Comparison of ENCODE assay signal across 20 cellular contexts in the genomic region with DNA sequence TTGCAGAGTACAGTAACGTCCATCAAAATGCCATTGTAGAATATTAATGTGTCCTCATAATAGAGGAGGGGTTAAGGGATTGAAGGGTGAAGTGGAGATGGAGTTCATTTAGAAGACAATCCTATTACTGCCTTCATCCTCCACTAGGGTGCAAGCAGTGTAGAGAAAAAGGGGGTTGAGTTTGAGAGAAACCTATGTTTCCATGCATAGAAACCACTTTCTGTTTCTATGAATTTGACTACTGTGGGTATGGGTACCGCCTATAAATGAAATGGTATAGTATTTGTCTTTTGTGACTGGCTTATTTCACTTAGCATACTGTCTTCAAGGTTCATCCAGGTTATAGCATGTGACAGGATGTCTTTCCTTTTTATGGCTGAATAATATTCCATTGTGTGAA.
DNase-seq lines count a peak whose midpoint lies in the region; ATAC-seq, FAIRE-seq and TF ChIP-seq lines count a peak whose summit lies in the region.
"Had no signal": no experiment of that assay in that cellular context is flagged by ENCODE, and none has a peak within 500 bp of the region (broad histone marks: within the 10 kb centered on the region; RNA-seq: fewer than 3 reads in every experiment).

No MANE protein-coding gene starts in this region.

- no peak for TF ChIP-seq POLR2A in GM12878 (IDR thresholded peaks at IDR 0.05; ENCODE audit: low read depth, low read length)
- TF ChIP-seq POLR2A in transverse colon (IDR thresholded peaks at IDR 0.05) = no peak

- intact Hi-C loops in activated CD4-positive, alpha-beta T cell treated with anti-CD3 and anti-CD28 coated beads for 36 hours (cut with DNase I, micrococcal nuclease) = no loop called here
- intact Hi-C loops in GM12878 (cut with micrococcal nuclease; ENCODE audit: unreplicated experiment) = no loop called here
- intact Hi-C loops in transverse colon (cut with DNase I; ENCODE audit: low total_unique reads) = no loop called here

- TF ChIP-seq EP300 in GM12878 (IDR thresholded peaks at IDR 0.05; ENCODE audit: borderline replicate concordance in 1 of 2, control insufficient read depth in 1 of 2, low read depth in 2 of 2, low read length in 2 of 2) = no peak
- no peak for TF ChIP-seq EP300 in transverse colon (IDR thresholded peaks at IDR 0.05; ENCODE audit: low read depth)

- no peaks in the 10 kb centered on the region for H3K36me3 ChIP-seq in DND-41 (ENCODE audit: insufficient read depth, low read length)
- no peaks in the 10 kb centered on the region for H3K36me3 ChIP-seq in HEK293 (ENCODE audit: control insufficient read depth in 2 of 2, insufficient read depth in 1 of 2, low read length in 2 of 2)
- no peaks in the 10 kb centered on the region for H3K36me3 ChIP-seq in GM12878 (ENCODE audit: control insufficient read depth in 2 of 2, insufficient read depth in 2 of 2, low read length in 1 of 2)
- H3K36me3 ChIP-seq in transverse colon = no peaks in the 10 kb centered on the region

- 97% methylated on average over 2 of the region's 2 CpGs for WGBS in GM12878 (ENCODE audit: insufficient coverage, insufficient replicate concordance, low lambda C conversion rate, missing lambda C conversion rate)
- WGBS in transverse colon (ENCODE audit: low coverage in 1 of 2), 2 donors = 84 to 93% methylated on average over 2 of the region's 2 CpGs

- H3K27me3 ChIP-seq in DND-41 (ENCODE audit: insufficient read depth, low read length, poor library complexity) = no peaks in the 10 kb centered on the region
- no peaks in the 10 kb centered on the region for H3K27me3 ChIP-seq in GM12878 (replicated peaks in 1 of 2; ENCODE audit: control insufficient read depth in 2 of 2, insufficient read depth in 2 of 2, low read length in 1 of 2)
- H3K27me3 ChIP-seq in transverse colon = no peaks in the 10 kb centered on the region

- no peak for TF ChIP-seq RAD21 in GM12878 (IDR thresholded peaks at IDR 0.05; ENCODE audit: insufficient read depth, low read depth, low read length)

- H3K4me3 ChIP-seq in DND-41 (ENCODE audit: low read depth in 1 of 2, low read length in 2 of 2) = no peak overlapping the region
- no peak overlapping the region for H3K4me3 ChIP-seq in HEK293 (ENCODE audit: low read depth, low read length)
- no peak overlapping the region for H3K4me3 ChIP-seq in GM12878
- no peak overlapping the region for H3K4me3 ChIP-seq in transverse colon
- H3K4me3 ChIP-seq: GM23338 had no signal

- H3K27ac ChIP-seq in DND-41 (ENCODE audit: low read length) (no peak overlapping the region), HEK293 (ENCODE audit: extremely low read depth, low read depth, low read length) (no peak overlapping the region), GM12878 (ENCODE audit: control insufficient read depth, insufficient read depth) (no peak overlapping the region), transverse colon (peak overlapping the region in 1 of 4 donors; percentile 30)
- H3K27ac ChIP-seq: 22Rv1 had no signal

- peaks cover 10% of the 10 kb centered on the region for H3K36me3 Mint-ChIP-seq in activated CD4-positive, alpha-beta T cell treated with anti-CD3 and anti-CD28 coated beads for 36 hours (ENCODE audit: low read depth)
- H3K36me3 Mint-ChIP-seq in activated CD4-positive, alpha-beta T cell treated with anti-CD3 and anti-CD28 coated beads, Interleukin-2, amount 10 ng/mL, durations not matched to agents 7 days and 5 days (ENCODE audit: low read depth) = peaks cover 11% of the 10 kb centered on the region

- H3K79me2 ChIP-seq in DND-41 (ENCODE audit: insufficient read depth, low read length) (no peaks in the 10 kb centered on the region), GM12878 (ENCODE audit: control insufficient read depth, insufficient read depth, low read length) (no peaks in the 10 kb centered on the region)

- peak; percentile 38 for FAIRE-seq in GM12878 (lab: Jason Lieb, UNC)
- FAIRE-seq: D721Med, GM12891 had no signal

- H4K20me1 ChIP-seq in DND-41 (ENCODE audit: insufficient read depth, low read length) (no peaks in the 10 kb centered on the region), GM12878 (ENCODE audit: control insufficient read depth, insufficient read depth) (no peaks in the 10 kb centered on the region)

- no peak overlapping the region for H3K9ac ChIP-seq in DND-41 (ENCODE audit: low read depth, low read length)
- H3K9ac ChIP-seq in GM12878 (ENCODE audit: control insufficient read depth, insufficient read depth, low read length) = no peak overlapping the region

- peaks cover 5% of the 10 kb centered on the region for H3K9me3 Mint-ChIP-seq in activated CD4-positive, alpha-beta T cell treated with anti-CD3 and anti-CD28 coated beads for 36 hours (ENCODE audit: low read depth)
- H3K9me3 Mint-ChIP-seq in activated CD4-positive, alpha-beta T cell treated with anti-CD3 and anti-CD28 coated beads, Interleukin-2, amount 10 ng/mL, durations not matched to agents 7 days and 5 days = peaks cover 15% of the 10 kb centered on the region
- H3K9me3 Mint-ChIP-seq: GM23338, HFFc6 had no signal

- H3K4me1 ChIP-seq in DND-41 (ENCODE audit: insufficient read depth, low read length) (no peaks in the 10 kb centered on the region), HEK293 (ENCODE audit: control insufficient read depth, insufficient read depth, low read length) (no peaks in the 10 kb centered on the region), GM12878 (ENCODE audit: control insufficient read depth, insufficient read depth, low read length) (peaks cover 16% of the 10 kb centered on the region), transverse colon (peaks cover 0 to 34% (median 2%) of the 10 kb centered on the region in 4 donors)

- TF ChIP-seq CTCF in DND-41 (IDR thresholded peaks at IDR 0.05; ENCODE audit: borderline replicate concordance, extremely low read depth, low read length, poor library complexity, severe bottlenecking) (no peak), HEK293 (tag by site-specific recombination; IDR thresholded peaks at IDR 0.05) (no peak), GM12878 (IDR thresholded peaks at IDR 0.05 in 2 of 3, conservative IDR thresholded peaks at IDR 0.05 in 1 of 3; ENCODE audit: control insufficient read depth in 2 of 3, extremely low read depth in 1 of 3, insufficient read depth in 1 of 3, low read depth in 3 of 3, low read length in 3 of 3) (no peak), transverse colon (IDR thresholded peaks at IDR 0.05) (no peak)

- POLR2A ChIA-PET in activated CD4-positive, alpha-beta T cell treated with anti-CD3 and anti-CD28 coated beads for 36 hours (lab: Charles Lee) = no interaction called here
- POLR2A ChIA-PET in activated CD4-positive, alpha-beta T cell treated with anti-CD3 and anti-CD28 coated beads, Interleukin-2, amount 10 ng/mL, durations not matched to agents 7 days and 5 days (lab: Charles Lee) = no interaction called here
- POLR2A ChIA-PET in HEK293 (lab: Yijun Ruan, JAX) = no interaction called here
- POLR2A ChIA-PET in GM12878 (lab: Charles Lee) = no interaction called here

- no peak for DNase-seq in activated CD4-positive, alpha-beta T cell treated with anti-CD3 and anti-CD28 coated beads for 36 hours
- no peak for DNase-seq in activated CD4-positive, alpha-beta T cell treated with anti-CD3 and anti-CD28 coated beads, Interleukin-2, amount 10 ng/mL, durations not matched to agents 7 days and 5 days
- DNase-seq in DND-41 (no peak), GM12878 (ENCODE audit: low read depth, low spot score) (no peak), pons (ENCODE audit: low spot score) (no peak), KG1 (lab: John Stamatoyannopoulos, UW) (no peak), transverse colon (no peak)
- DNase-seq: CD8-positive, alpha-beta T cell; COR-L47; DMS153; DMS79 treated with DMSO at 0.1 percent for 48 hours; GDM1; H7; HFFc6 had no signal

- CTCF ChIA-PET in activated CD4-positive, alpha-beta T cell treated with anti-CD3 and anti-CD28 coated beads for 36 hours (lab: Charles Lee) = no interaction called here
- CTCF ChIA-PET in activated CD4-positive, alpha-beta T cell treated with anti-CD3 and anti-CD28 coated beads, Interleukin-2, amount 10 ng/mL, durations not matched to agents 7 days and 5 days (lab: Charles Lee) = no interaction called here
- CTCF ChIA-PET in HEK293 (lab: Yijun Ruan, JAX) = interaction anchor here (0.6 kb wide), 1 partner anchor 216 kb away, joined by 3 read pairs; no protein-coding TSS in a partner anchor
- CTCF ChIA-PET in GM12878 (lab: Yijun Ruan, JAX) = no interaction called here

- ATAC-seq in activated CD4-positive, alpha-beta T cell treated with anti-CD3 and anti-CD28 coated beads for 36 hours = peak; percentile 39
- ATAC-seq in DND-41 (ENCODE audit: insufficient read depth, low read depth) (0 out of 3 replicates have a peak, but pooled peaks have one; percentile 24), GM12878 (no peak; the same call in 2 of the 3 replicates)
- ATAC-seq: CD8-positive, alpha-beta T cell; GM23338 had no signal

- SMC1A ChIA-PET in GM12878 (lab: Charles Lee; ENCODE audit: uncharacterized antibody, unreplicated experiment) = no interaction called here

- in situ Hi-C loops in GM12878 (cut with MboI) (no loop called here), transverse colon (cut with MboI; ENCODE audit: low pct_ligation_motif_present in 1 of 4, low pct_unique_long_range_greater_than_20kb in 1 of 4, low sequenced_read_pairs in 3 of 4) (no loop called here)

- RAD21 ChIA-PET in GM12878 (lab: Charles Lee; ENCODE audit: unreplicated experiment) = no interaction called here

- H3K27me3 Mint-ChIP-seq in activated CD4-positive, alpha-beta T cell treated with anti-CD3 and anti-CD28 coated beads for 36 hours = no peaks in the 10 kb centered on the region
- H3K27me3 Mint-ChIP-seq in activated CD4-positive, alpha-beta T cell treated with anti-CD3 and anti-CD28 coated beads, Interleukin-2, amount 10 ng/mL, durations not matched to agents 7 days and 5 days = no peaks in the 10 kb centered on the region

- no peak overlapping the region for H2AFZ ChIP-seq in DND-41 (ENCODE audit: low read depth, low read length)
- H2AFZ ChIP-seq in GM12878 (ENCODE audit: control insufficient read depth, low read depth, low read length) = no peak overlapping the region
- H2AFZ ChIP-seq: GM23338 had no signal

- BruUV-seq in GM12878 (replicated peaks; lab: Mats Ljungman, UMichigan) = no TSS peak

- H3K9me3 ChIP-seq in DND-41 (ENCODE audit: insufficient read depth, low read length, severe bottlenecking) = no peaks in the 10 kb centered on the region
- H3K9me3 ChIP-seq in HEK293 (ENCODE audit: control insufficient read depth, insufficient read depth, low read depth, low read length) = no peaks in the 10 kb centered on the region
- H3K9me3 ChIP-seq in GM12878 (replicated peaks; ENCODE audit: control insufficient read depth, insufficient read depth, low read length) = no peaks in the 10 kb centered on the region; the same call in 2 of the 3 replicates
- no peaks in the 10 kb centered on the region for H3K9me3 ChIP-seq in transverse colon

- H3K27ac Mint-ChIP-seq in activated CD4-positive, alpha-beta T cell treated with anti-CD3 and anti-CD28 coated beads for 36 hours = no peak overlapping the region
- H3K27ac Mint-ChIP-seq in activated CD4-positive, alpha-beta T cell treated with anti-CD3 and anti-CD28 coated beads, Interleukin-2, amount 10 ng/mL, durations not matched to agents 7 days and 5 days = no peak overlapping the region
- H3K27ac Mint-ChIP-seq: CD14-positive monocyte; CD8-positive, alpha-beta T cell; GM23338 had no signal

- H3K4me1 Mint-ChIP-seq in activated CD4-positive, alpha-beta T cell treated with anti-CD3 and anti-CD28 coated beads for 36 hours = peaks cover 11% of the 10 kb centered on the region
- H3K4me1 Mint-ChIP-seq in activated CD4-positive, alpha-beta T cell treated with anti-CD3 and anti-CD28 coated beads, Interleukin-2, amount 10 ng/mL, durations not matched to agents 7 days and 5 days = peaks cover 35% of the 10 kb centered on the region

- no peak overlapping the region for H3K4me3 Mint-ChIP-seq in activated CD4-positive, alpha-beta T cell treated with anti-CD3 and anti-CD28 coated beads for 36 hours
- no peak overlapping the region for H3K4me3 Mint-ChIP-seq in activated CD4-positive, alpha-beta T cell treated with anti-CD3 and anti-CD28 coated beads, Interleukin-2, amount 10 ng/mL, durations not matched to agents 7 days and 5 days
- H3K4me3 Mint-ChIP-seq: CD14-positive monocyte; CD8-positive, alpha-beta T cell; GM23338; HFFc6 had no signal

- H3K4me2 ChIP-seq in DND-41 (ENCODE audit: insufficient read depth, low read length) (no peak overlapping the region), GM12878 (ENCODE audit: control insufficient read depth, insufficient read depth) (no peak overlapping the region)
- H3K4me2 ChIP-seq: GM23338 had no signal
